In genomic region chr10:71713135-71714040, GRCh38 we compare ENCODE assay signal across 8 cellular contexts. TPM values are rescaled to one million over a fixed set of nuclear protein-coding genes. Genes with fewer than 3 reads are reported as not detected.
A peak's percentile ranks its signal among the peaks of the same experiment; 100 is the strongest.
DNase-seq lines count a peak whose midpoint lies in the region; ATAC-seq and TF ChIP-seq lines count a peak whose summit lies in the region.

No MANE protein-coding gene starts in this region.

- peak overlapping the region; percentile 69 for H3K9ac ChIP-seq in muscle layer of colon (ENCODE audit: low read length)

- H3K27me3 ChIP-seq in esophagus squamous epithelium: no peaks in the 10 kb centered on the region
- no peaks in the 10 kb centered on the region for H3K27me3 ChIP-seq in muscle layer of colon (ENCODE audit: control insufficient read depth in 1 of 2, insufficient read depth in 2 of 2, low read length in 2 of 2)
- no peaks in the 10 kb centered on the region for H3K27me3 ChIP-seq in upper lobe of right lung

- peak in 3 of 6 experiments; percentile 18 to 41 (median 30) for TF ChIP-seq CTCF in esophagus squamous epithelium (IDR thresholded peaks at IDR 0.05)
- no peak for TF ChIP-seq CTCF in upper lobe of right lung (IDR thresholded peaks at IDR 0.05)

- peaks cover 54% of the 10 kb centered on the region for H3K4me1 Mint-ChIP-seq in activated CD4-positive, alpha-beta memory T cell treated with anti-CD3 and anti-CD28 coated beads for 36 hours (ENCODE audit: low read depth)

- no peaks in the 10 kb centered on the region for H3K27me3 Mint-ChIP-seq in activated CD4-positive, alpha-beta memory T cell treated with anti-CD3 and anti-CD28 coated beads for 36 hours

- no peaks in the 10 kb centered on the region for H3K36me3 ChIP-seq in esophagus squamous epithelium
- H3K36me3 ChIP-seq in muscle layer of colon (ENCODE audit: insufficient read depth, low read length): no peaks in the 10 kb centered on the region
- no peaks in the 10 kb centered on the region for H3K36me3 ChIP-seq in upper lobe of right lung

- POLR2A ChIA-PET in activated CD4-positive, alpha-beta memory T cell treated with anti-CD3 and anti-CD28 coated beads for 36 hours (lab: Charles Lee): interaction anchor here (1.1 to 1.4 kb wide), 3 partner anchors 13 to 60 kb away, joined by 3 to 8 read pairs (median 3); partner anchors contain the start of gene VSIR

- ATAC-seq in upper lobe of right lung (peak; percentile 67), GM18868 (IDR thresholded peaks at IDR 0.05; ENCODE audit: unreplicated experiment) (no peak)

- H3K27ac ChIP-seq in esophagus squamous epithelium (peak overlapping the region; percentile 87 to 98 (median 94)), muscle layer of colon (ENCODE audit: low read depth, low read length) (peak overlapping the region; percentile 93), upper lobe of right lung (peak overlapping the region; percentile 88)

- no peaks in the 10 kb centered on the region for H3K9me3 ChIP-seq in esophagus squamous epithelium
- no peaks in the 10 kb centered on the region for H3K9me3 ChIP-seq in muscle layer of colon (ENCODE audit: low read length)
- no peaks in the 10 kb centered on the region for H3K9me3 ChIP-seq in upper lobe of right lung

- H3K9me3 Mint-ChIP-seq in activated CD4-positive, alpha-beta memory T cell treated with anti-CD3 and anti-CD28 coated beads for 36 hours: no peaks in the 10 kb centered on the region

- DNase-seq in stimulated activated CD4-positive, alpha-beta T cell treated with anti-CD3 and anti-CD28 coated beads, Interleukin-1b, Interleukin-23, amount 100 ng/mL, for 48 hours: peak; percentile 49
- DNase-seq in stimulated activated CD4-positive, alpha-beta T cell treated with anti-CD3 and anti-CD28 coated beads, Interleukin-12 subunit alpha, Interleukin-12 subunit beta, amount 100 ng/mL, for 4 hours: no peak
- DNase-seq in activated CD4-positive, alpha-beta memory T cell treated with anti-CD3 and anti-CD28 coated beads for 36 hours: peak; percentile 63
- no peak for DNase-seq in esophagus squamous epithelium (lab: John Stamatoyannopoulos, UW)
- DNase-seq in upper lobe of right lung: peak; percentile 79
- no peak for DNase-seq in islet precursor cell

- H3K27ac Mint-ChIP-seq in activated CD4-positive, alpha-beta memory T cell treated with anti-CD3 and anti-CD28 coated beads for 36 hours: peak overlapping the region; percentile 91

- CTCF ChIA-PET in activated CD4-positive, alpha-beta memory T cell treated with anti-CD3 and anti-CD28 coated beads for 36 hours (lab: Charles Lee): interaction anchor here (0.5 to 6.5 kb wide), 7 partner anchors 12 to 336 kb away, joined by 3 to 31 read pairs (median 10); partner anchors contain the start of gene VSIR

- 7 to 10% methylated on average over 5 to 11 of the region's 13 CpGs for WGBS in esophagus squamous epithelium, 2 donors

- peaks cover 40 to 67% (median 59%) of the 10 kb centered on the region in 3 donors for H3K4me1 ChIP-seq in esophagus squamous epithelium
- peaks cover 38% of the 10 kb centered on the region for H3K4me1 ChIP-seq in muscle layer of colon (ENCODE audit: insufficient read depth, low read length)
- H3K4me1 ChIP-seq in upper lobe of right lung: peaks cover 46% of the 10 kb centered on the region

- peak in 1 of 4 donors; percentile 62 for TF ChIP-seq POLR2A in esophagus squamous epithelium (IDR thresholded peaks at IDR 0.05)

- peak overlapping the region; percentile 66 for H3K4me3 Mint-ChIP-seq in activated CD4-positive, alpha-beta memory T cell treated with anti-CD3 and anti-CD28 coated beads for 36 hours

- H3K36me3 Mint-ChIP-seq in activated CD4-positive, alpha-beta memory T cell treated with anti-CD3 and anti-CD28 coated beads for 36 hours: no peaks in the 10 kb centered on the region

- H3K4me3 ChIP-seq in esophagus squamous epithelium (peak overlapping the region in 1 of 4 donors; percentile 37), muscle layer of colon (ENCODE audit: low read depth in 1 of 2, low read length in 2 of 2) (peak overlapping the region in 1 of 2 donors; percentile 21), upper lobe of right lung (no peak overlapping the region)

- intact Hi-C loops in activated CD4-positive, alpha-beta memory T cell treated with anti-CD3 and anti-CD28 coated beads for 36 hours (cut with micrococcal nuclease): loop anchor here (1.0 to 5.0 kb wide), 3 partner anchors 13 to 59 kb away; partner anchors contain the start of gene VSIR
- intact Hi-C loops in esophagus squamous epithelium (cut with DNase I) (loop anchor here (5.0 to 10.0 kb wide), 2 partner anchors 59 to 181 kb away; partner anchors contain the start of gene VSIR), upper lobe of right lung (cut with DNase I) (no loop called here)

RNA-seq across cellular contexts. Expression of gene C10orf105, which starts 6.2 kb away (rescaled TPM):
- under 1 TPM; 0.63 to 0.76 TPM for total RNA-seq in activated CD4-positive, alpha-beta memory T cell treated with anti-CD3 and anti-CD28 coated beads for 36 hours
- total RNA-seq in esophagus squamous epithelium (under 1 TPM in 2 of 4 donors, not detected in 2; under 0.01 to 0.15 TPM), upper lobe of right lung (0.52 TPM)

RNA-seq across cellular contexts. Expression of gene VSIR, which starts 59.9 kb away (rescaled TPM):
- 100 to 1,000 TPM; 112 TPM for total RNA-seq in activated CD4-positive, alpha-beta memory T cell treated with anti-CD3 and anti-CD28 coated beads for 36 hours
- 10 to 100 TPM; 34.1 to 51.7 (median 44.8) TPM for total RNA-seq in esophagus squamous epithelium
- total RNA-seq in upper lobe of right lung: 128 TPM

Comparison
In these comparisons a context has a peak if more than half of its experiments do, and no peak if none do; other contexts are left out.
1. DNase-seq: peak in stimulated activated CD4-positive, alpha-beta T cell treated with anti-CD3 and anti-CD28 coated beads, Interleukin-1b, Interleukin-23, amount 100 ng/mL, for 48 hours (single experiment), activated CD4-positive, alpha-beta memory T cell treated with anti-CD3 and anti-CD28 coated beads for 36 hours (single experiment) and upper lobe of right lung (single experiment); none in stimulated activated CD4-positive, alpha-beta T cell treated with anti-CD3 and anti-CD28 coated beads, Interleukin-12 subunit alpha, Interleukin-12 subunit beta, amount 100 ng/mL, for 4 hours (single experiment), esophagus squamous epithelium (single experiment) and islet precursor cell (single experiment).
2. Peak in every context shown above with its lines, with median percentiles within 50 percentile points of each other: H3K27ac ChIP-seq.